Comparison of ENCODE assay signal across 14 cellular contexts in genomic region chr10:117552156-117552620, GRCh38. TPM values are rescaled to one million over a fixed set of nuclear protein-coding genes. Genes with fewer than 3 reads are reported as not detected.
A peak's percentile ranks its signal among the peaks of the same experiment; 100 is the strongest.
DNase-seq lines count a peak whose midpoint lies in the region; ATAC-seq, FAIRE-seq and TF ChIP-seq lines count a peak whose summit lies in the region.
"Had no signal": no experiment of that assay in that cellular context is flagged by ENCODE, and none has a peak within 500 bp of the region (broad histone marks: within the 10 kb centered on the region; RNA-seq: fewer than 3 reads in every experiment).

No MANE protein-coding gene starts in this region.

- H2BK15ac ChIP-seq in H1 (ENCODE audit: low read length) = no peak overlapping the region; the same call in 1 of the 2 replicates

- H3K27me3 Mint-ChIP-seq in activated CD4-positive, alpha-beta memory T cell treated with anti-CD3 and anti-CD28 coated beads, Interleukin-2, amount 10 ng/mL, durations not matched to agents 7 days and 5 days = peaks cover 77% of the 10 kb centered on the region
- H3K27me3 Mint-ChIP-seq in activated CD4-positive, alpha-beta memory T cell treated with anti-CD3 and anti-CD28 coated beads for 36 hours = peaks cover 84% of the 10 kb centered on the region

- no peak overlapping the region for H4K8ac ChIP-seq in H1 (ENCODE audit: extremely low read depth, insufficient read depth, low read length)

- H3K79me2 ChIP-seq in H1 (ENCODE audit: control insufficient read depth in 1 of 2, insufficient read depth in 2 of 2, low read length in 2 of 2) = no peaks in the 10 kb centered on the region
- no peaks in the 10 kb centered on the region for H3K79me2 ChIP-seq in smooth muscle cell (ENCODE audit: low read depth)

- H3K4me1 Mint-ChIP-seq in activated CD4-positive, alpha-beta memory T cell treated with anti-CD3 and anti-CD28 coated beads, Interleukin-2, amount 10 ng/mL, durations not matched to agents 7 days and 5 days = peaks cover 14% of the 10 kb centered on the region
- H3K4me1 Mint-ChIP-seq in activated CD4-positive, alpha-beta memory T cell treated with anti-CD3 and anti-CD28 coated beads for 36 hours (ENCODE audit: low read depth) = peaks cover 17% of the 10 kb centered on the region

- 0 out of 2 replicates have a peak overlapping the region, but pooled peaks have one; percentile 68 for H2BK12ac ChIP-seq in H1 (ENCODE audit: low read depth, low read length)

- TF ChIP-seq EP300 in H1 (IDR thresholded peaks at IDR 0.05; ENCODE audit: borderline replicate concordance in 1 of 2, low read depth in 2 of 2, low read length in 2 of 2) = no peak
- no peak for TF ChIP-seq EP300 in suprapubic skin (IDR thresholded peaks at IDR 0.05)

- no peak overlapping the region for H3K27ac ChIP-seq in H1 (ENCODE audit: low read depth, low read length)
- no peak overlapping the region for H3K27ac ChIP-seq in lower lobe of right lung
- H3K27ac ChIP-seq in suprapubic skin = peak overlapping the region; percentile 5
- no peak overlapping the region for H3K27ac ChIP-seq in smooth muscle cell (ENCODE audit: low read depth)

- H3K27me3 ChIP-seq in H1 (replicated peaks in 1 of 4; ENCODE audit: control insufficient read depth in 3 of 4, extremely low read depth in 1 of 4, insufficient read depth in 3 of 4, low read length in 3 of 4) = peaks cover 84 to 93% (median 89%) of the 10 kb centered on the region in 4 experiments
- peaks cover 98% of the 10 kb centered on the region for H3K27me3 ChIP-seq in lower lobe of right lung (ENCODE audit: low read depth)
- peaks cover 66% of the 10 kb centered on the region for H3K27me3 ChIP-seq in suprapubic skin
- peaks cover 100% of the 10 kb centered on the region for H3K27me3 ChIP-seq in smooth muscle cell (ENCODE audit: low read depth)
- no peaks in the 10 kb centered on the region for H3K27me3 ChIP-seq in MG63

- H4K91ac ChIP-seq in H1 (replicated peaks; ENCODE audit: insufficient read length, low read length) = no peak overlapping the region

- no peak for TF ChIP-seq RAD21 in H1 (IDR thresholded peaks at IDR 0.05 in 1 of 2, conservative IDR thresholded peaks at IDR 0.05 in 1 of 2; ENCODE audit: low read depth in 2 of 2, low read length in 2 of 2)

- no peak overlapping the region for H3K27ac Mint-ChIP-seq in activated CD4-positive, alpha-beta memory T cell treated with anti-CD3 and anti-CD28 coated beads, Interleukin-2, amount 10 ng/mL, durations not matched to agents 7 days and 5 days
- no peak overlapping the region for H3K27ac Mint-ChIP-seq in activated CD4-positive, alpha-beta memory T cell treated with anti-CD3 and anti-CD28 coated beads for 36 hours

- intact Hi-C loops in activated CD4-positive, alpha-beta memory T cell treated with anti-CD3 and anti-CD28 coated beads for 36 hours (cut with micrococcal nuclease) = no loop called here
- intact Hi-C loops in lower lobe of right lung (cut with DNase I) = no loop called here

- no peaks in the 10 kb centered on the region for H3K9me3 Mint-ChIP-seq in activated CD4-positive, alpha-beta memory T cell treated with anti-CD3 and anti-CD28 coated beads, Interleukin-2, amount 10 ng/mL, durations not matched to agents 7 days and 5 days
- H3K9me3 Mint-ChIP-seq in activated CD4-positive, alpha-beta memory T cell treated with anti-CD3 and anti-CD28 coated beads for 36 hours = no peaks in the 10 kb centered on the region
- H3K9me3 Mint-ChIP-seq: T-cell had no signal

- TF ChIP-seq CTCF in H1 (IDR thresholded peaks at IDR 0.05; ENCODE audit: control extremely low read depth in 1 of 3, insufficient read depth in 1 of 3, low read depth in 1 of 3, low read length in 3 of 3) = no peak
- no peak for TF ChIP-seq CTCF in lower lobe of right lung (IDR thresholded peaks at IDR 0.05)
- no peak for TF ChIP-seq CTCF in suprapubic skin (IDR thresholded peaks at IDR 0.05)
- TF ChIP-seq CTCF in smooth muscle cell (IDR thresholded peaks at IDR 0.05; ENCODE audit: borderline replicate concordance, insufficient read depth, poor library complexity, severe bottlenecking) = no peak

- no peaks in the 10 kb centered on the region for H3F3A ChIP-seq in smooth muscle cell (ENCODE audit: low read depth)

- peak overlapping the region; percentile 5 to 39 (median 23); a peak in 4 of 8 replicates for H3K4me3 ChIP-seq in H1 (ENCODE audit: extremely low read depth in 1 of 4, insufficient read depth in 2 of 4, low read depth in 3 of 4, low read length in 4 of 4)
- H3K4me3 ChIP-seq in lower lobe of right lung = no peak overlapping the region
- H3K4me3 ChIP-seq in suprapubic skin = peak overlapping the region; percentile 36
- H3K4me3 ChIP-seq in smooth muscle cell = no peak overlapping the region
- no peak overlapping the region for H3K4me3 ChIP-seq in MG63

- 4% methylated on average over 32 of the region's 38 CpGs; no CpG with 5 or more reads in 1 of the 2 experiments for WGBS in H1 (ENCODE audit: extremely low coverage in 1 of 2, insufficient coverage in 1 of 2, insufficient read length in 1 of 2, insufficient replicate concordance in 2 of 2, low coverage in 1 of 2, low lambda C conversion rate in 2 of 2, missing lambda C conversion rate in 1 of 2), 2 experiments
- WGBS in suprapubic skin = no CpG with 5 or more reads among the region's 38 CpGs
- 4% methylated on average over 37 of the region's 38 CpGs for WGBS in smooth muscle cell (ENCODE audit: low lambda C conversion rate)

- no peak for FAIRE-seq in H1 (lab: Jason Lieb, UNC)

- no peak overlapping the region for H3K56ac ChIP-seq in H1 (replicated peaks; ENCODE audit: insufficient read length, low read depth, low read length)

- no peak overlapping the region for H2AFZ ChIP-seq in H1 (ENCODE audit: low read length)
- no peak overlapping the region for H2AFZ ChIP-seq in smooth muscle cell (ENCODE audit: low read depth)

- H3K4me3 Mint-ChIP-seq in activated CD4-positive, alpha-beta memory T cell treated with anti-CD3 and anti-CD28 coated beads, Interleukin-2, amount 10 ng/mL, durations not matched to agents 7 days and 5 days = peak overlapping the region; percentile 15
- H3K4me3 Mint-ChIP-seq in activated CD4-positive, alpha-beta memory T cell treated with anti-CD3 and anti-CD28 coated beads for 36 hours = no peak overlapping the region
- H3K4me3 Mint-ChIP-seq: T-cell had no signal

- ATAC-seq in lower lobe of right lung = peak; percentile 31 to 49
- ATAC-seq: T-cell had no signal

- no peaks in the 10 kb centered on the region for H3K79me1 ChIP-seq in H1 (ENCODE audit: low read depth, low read length)

- POLR2A ChIA-PET in activated CD4-positive, alpha-beta memory T cell treated with anti-CD3 and anti-CD28 coated beads, Interleukin-2, amount 10 ng/mL, durations not matched to agents 7 days and 5 days (lab: Charles Lee) = no interaction called here
- POLR2A ChIA-PET in activated CD4-positive, alpha-beta memory T cell treated with anti-CD3 and anti-CD28 coated beads for 36 hours (lab: Charles Lee) = no interaction called here
- POLR2A ChIA-PET in H1 (lab: Charles Lee; ENCODE audit: partially characterized antibody) = interaction anchor here (1.2 kb wide), 1 partner anchor 13 kb away, joined by 3 read pairs; no protein-coding TSS in a partner anchor

- H2BK5ac ChIP-seq in H1 (ENCODE audit: low read depth, low read length) = no peak overlapping the region

- H4K20me1 ChIP-seq in H1 (replicated peaks in 1 of 2; ENCODE audit: control insufficient read depth in 1 of 2, insufficient read depth in 2 of 2, low read length in 2 of 2) (peaks cover 29 to 33% of the 10 kb centered on the region in 2 experiments), smooth muscle cell (ENCODE audit: low read depth) (no peaks in the 10 kb centered on the region)

- no peak overlapping the region for H3K9ac ChIP-seq in H1 (replicated peaks in 1 of 4; ENCODE audit: extremely low read depth in 1 of 4, low read depth in 3 of 4, low read length in 3 of 4)
- H3K9ac ChIP-seq in smooth muscle cell (ENCODE audit: low read depth) = no peak overlapping the region

- H3K23ac ChIP-seq in H1 (ENCODE audit: insufficient read length) = no peak overlapping the region

- H3K9me3 ChIP-seq in H1 (ENCODE audit: insufficient read depth in 2 of 2, low read depth in 1 of 2, low read length in 1 of 2) = no peaks in the 10 kb centered on the region
- no peaks in the 10 kb centered on the region for H3K9me3 ChIP-seq in lower lobe of right lung
- no peaks in the 10 kb centered on the region for H3K9me3 ChIP-seq in suprapubic skin
- H3K9me3 ChIP-seq in smooth muscle cell (replicated peaks; ENCODE audit: low read depth) = no peaks in the 10 kb centered on the region
- H3K9me3 ChIP-seq in MG63 = no peaks in the 10 kb centered on the region

- no peaks in the 10 kb centered on the region for H3K36me3 ChIP-seq in H1 (ENCODE audit: control insufficient read depth in 2 of 4, insufficient read depth in 4 of 4, low read length in 3 of 4)
- H3K36me3 ChIP-seq in lower lobe of right lung = no peaks in the 10 kb centered on the region
- no peaks in the 10 kb centered on the region for H3K36me3 ChIP-seq in suprapubic skin
- H3K36me3 ChIP-seq in smooth muscle cell (ENCODE audit: low read depth) = no peaks in the 10 kb centered on the region
- no peaks in the 10 kb centered on the region for H3K36me3 ChIP-seq in MG63

- H3K36me3 Mint-ChIP-seq in activated CD4-positive, alpha-beta memory T cell treated with anti-CD3 and anti-CD28 coated beads, Interleukin-2, amount 10 ng/mL, durations not matched to agents 7 days and 5 days (ENCODE audit: low read depth) = no peaks in the 10 kb centered on the region
- H3K36me3 Mint-ChIP-seq in activated CD4-positive, alpha-beta memory T cell treated with anti-CD3 and anti-CD28 coated beads for 36 hours = no peaks in the 10 kb centered on the region
- H3K36me3 Mint-ChIP-seq: IgD-negative memory B cell, T-cell had no signal

- peak overlapping the region; percentile 48 for H3K18ac ChIP-seq in H1 (ENCODE audit: extremely low read depth, low read length)

- CTCF ChIA-PET in activated CD4-positive, alpha-beta memory T cell treated with anti-CD3 and anti-CD28 coated beads, Interleukin-2, amount 10 ng/mL, durations not matched to agents 7 days and 5 days (lab: Charles Lee) = no interaction called here
- CTCF ChIA-PET in activated CD4-positive, alpha-beta memory T cell treated with anti-CD3 and anti-CD28 coated beads for 36 hours (lab: Charles Lee) = interaction anchor here (2.3 kb wide), 1 partner anchor 14 kb away, joined by 8 read pairs; no protein-coding TSS in a partner anchor
- CTCF ChIA-PET in H1 (lab: Charles Lee; ENCODE audit: partially characterized antibody) = interaction anchor here (1.0 to 5.4 kb wide), 8 partner anchors 8 to 688 kb away, joined by 3 to 44 read pairs (median 4); no protein-coding TSS in a partner anchor

- H3K4me2 ChIP-seq in H1 (ENCODE audit: insufficient read depth in 1 of 2, low read depth in 2 of 2, low read length in 2 of 2) (peak overlapping the region; percentile 60 to 66), smooth muscle cell (no peak overlapping the region)

- H2BK120ac ChIP-seq in H1 (replicated peaks; ENCODE audit: low read depth, low read length) = no peak overlapping the region

- no peak overlapping the region for H3K4ac ChIP-seq in H1 (replicated peaks; ENCODE audit: insufficient read length, low read depth, low read length)

- no peak overlapping the region for H2BK20ac ChIP-seq in H1 (ENCODE audit: low read length)

- DNase-seq in activated CD4-positive, alpha-beta memory T cell treated with anti-CD3 and anti-CD28 coated beads, Interleukin-2, amount 10 ng/mL, durations not matched to agents 7 days and 5 days = no peak
- DNase-seq in activated CD4-positive, alpha-beta memory T cell treated with anti-CD3 and anti-CD28 coated beads for 36 hours = no peak
- DNase-seq in H1 (ENCODE audit: low read depth in 1 of 2, low spot score in 2 of 2) = peak in 1 of 2 experiments; percentile 72
- no peak for DNase-seq in lower lobe of right lung
- DNase-seq in suprapubic skin (ENCODE audit: low spot score in 2 of 2) = no peak
- no peak for DNase-seq in smooth muscle cell (lab: John Stamatoyannopoulos, UW; ENCODE audit: unreplicated experiment)
- DNase-seq in MG63 = no peak
- no peak for DNase-seq in activated naive CD4-positive, alpha-beta T cell treated with Interleukin-2 at 50 U/mL for 16 hours
- DNase-seq: DMS79, left cardiac atrium, NCI-H187 treated with DMSO at 0.1 percent for 48 hours, T-cell had no signal

- peaks cover 0 to 23% (median 16%) of the 10 kb centered on the region in 4 experiments; a peak in 6 of 7 replicates for H3K4me1 ChIP-seq in H1 (replicated peaks in 1 of 4; ENCODE audit: control insufficient read depth in 3 of 4, insufficient read depth in 4 of 4, low read length in 3 of 4)
- no peaks in the 10 kb centered on the region for H3K4me1 ChIP-seq in lower lobe of right lung
- H3K4me1 ChIP-seq in suprapubic skin = peaks cover 30% of the 10 kb centered on the region
- H3K4me1 ChIP-seq in smooth muscle cell (ENCODE audit: low read depth) = peaks cover 49% of the 10 kb centered on the region

- no peak overlapping the region for H3K14ac ChIP-seq in H1 (ENCODE audit: insufficient read length)

- H3K23me2 ChIP-seq in H1 (ENCODE audit: low read depth, low read length) = peaks cover 5% of the 10 kb centered on the region

- TF ChIP-seq POLR2A in H1 (IDR thresholded peaks at IDR 0.05; ENCODE audit: control extremely low read depth in 1 of 2, low read depth in 2 of 2, low read length in 2 of 2) = no peak
- no peak for TF ChIP-seq POLR2A in suprapubic skin (IDR thresholded peaks at IDR 0.05)

- no peak overlapping the region for H4K5ac ChIP-seq in H1 (ENCODE audit: insufficient read length, low read depth, low read length)

- H2AK5ac ChIP-seq in H1 (ENCODE audit: low read depth, low read length) = no peak overlapping the region; the same call in 1 of the 2 replicates

RNA-seq across cellular contexts. Expression of gene EMX2, which starts 9.6 kb away (rescaled TPM):
- not detected for total RNA-seq in activated CD4-positive, alpha-beta memory T cell treated with anti-CD3 and anti-CD28 coated beads, Interleukin-2, amount 10 ng/mL, durations not matched to agents 7 days and 5 days
- not detected for total RNA-seq in activated CD4-positive, alpha-beta memory T cell treated with anti-CD3 and anti-CD28 coated beads for 36 hours
- total RNA-seq in H1 (2021; fragmentation: NEBNext Ultra II Directional; extraction: Animal tissue kit (Norgen Biotek cat#: 25700)) = not detected in 2 replicates
- polyA plus RNA-seq in H1 (2011; rRNA removed) = not detected in 2 replicates
- 0.06 TPM for polyA plus RNA-seq in H1 (2011; cell fraction: cytosol; rRNA removed)
- 0.04 TPM for polyA plus RNA-seq in H1 (2011; cell fraction: nucleus; rRNA removed)
- polyA plus RNA-seq in H1 (2012, experiment 1 of 2) = 0.08 to 0.23 TPM (median 0.14 TPM) in 4 replicates
- polyA plus RNA-seq in H1 (2012, experiment 2 of 2) = 0.10 TPM
- polyA plus RNA-seq in H1 (2013, experiment 1 of 2) = 0.04 TPM
- not detected for polyA plus RNA-seq in H1 (2013, experiment 2 of 2)
- not detected in 2 replicates for polyA minus RNA-seq in H1 (2011; rRNA and poly(A)+ RNA removed)
- polyA minus RNA-seq in H1 (2011; cell fraction: cytosol; rRNA and poly(A)+ RNA removed) = not detected
- not detected for polyA minus RNA-seq in H1 (2011; cell fraction: nucleus; rRNA and poly(A)+ RNA removed)
- total RNA-seq in lower lobe of right lung = not detected
- 1 to 10 TPM; 2.0 to 9.7 (median 2.5) TPM for total RNA-seq in suprapubic skin
- total RNA-seq in smooth muscle cell = 0.27 TPM in 1 of 2 replicates, not detected in the other
- polyA plus RNA-seq in smooth muscle cell = not detected in 2 replicates
- total RNA-seq in MG63 (2014; rRNA removed; shearing (Covaris generic); ENCODE audit: low replicate concordance) = 0.33 TPM in 1 of 2 replicates, not detected in the other
- total RNA-seq: T-cell had no signal
- polyA plus RNA-seq: aorta, IgD-negative memory B cell had no signal

Comparison
In these comparisons a context has a peak if more than half of its experiments do, and no peak if none do; other contexts are left out.
1. H3K4me3 ChIP-seq: peak in H1 (4 of 4) and suprapubic skin (single experiment); none in lower lobe of right lung (single experiment), smooth muscle cell (single experiment) and MG63 (single experiment).